In the genomic region with DNA sequence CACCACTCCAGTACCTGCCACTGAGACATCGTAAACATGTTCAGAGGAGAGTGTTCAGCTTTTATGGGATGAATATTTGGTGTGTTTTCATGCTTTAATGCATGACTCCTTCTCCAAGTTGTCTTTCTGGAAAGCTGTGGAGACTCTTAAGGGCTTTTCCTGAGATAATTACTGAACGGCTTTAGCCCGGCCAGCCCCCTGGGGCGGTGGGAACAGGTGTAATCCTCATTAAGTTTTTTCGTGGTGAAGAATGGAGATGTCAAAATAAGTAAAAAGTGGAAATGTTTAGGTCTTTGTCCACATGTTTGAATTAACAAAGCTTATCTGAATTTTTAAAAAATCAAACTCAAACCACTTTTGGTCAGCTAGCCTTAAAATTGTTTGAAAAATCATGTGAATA, we compare ENCODE assay signal across 8 cellular contexts. TPM values are rescaled to one million over a fixed set of nuclear protein-coding genes. Genes with fewer than 3 reads are reported as not detected.
A peak's percentile ranks its signal among the peaks of the same experiment; 100 is the strongest.
DNase-seq lines count a peak whose midpoint lies in the region; ATAC-seq and TF ChIP-seq lines count a peak whose summit lies in the region.

No MANE protein-coding gene starts in this region.

- ATAC-seq in GM19351 (IDR thresholded peaks at IDR 0.05; ENCODE audit: unreplicated experiment): no peak
- ATAC-seq in HG03196 (IDR thresholded peaks at IDR 0.05; ENCODE audit: unreplicated experiment): no peak

- no peaks in the 10 kb centered on the region for H4K20me1 ChIP-seq in OCI-LY1 (ENCODE audit: insufficient read depth, low read length)

- H3K4ac ChIP-seq in trophoblast cell (ENCODE audit: low read depth, low read length): no peak overlapping the region

- no peaks in the 10 kb centered on the region for H3F3A ChIP-seq in OCI-LY1 (ENCODE audit: insufficient read depth, low read length)

- no peak overlapping the region for H2AK5ac ChIP-seq in trophoblast cell (ENCODE audit: low read length)

- no peaks in the 10 kb centered on the region for H3K27me3 ChIP-seq in OCI-LY1 (ENCODE audit: insufficient read depth, low read length)
- H3K27me3 ChIP-seq in trophoblast cell (ENCODE audit: insufficient read depth, low read length): no peaks in the 10 kb centered on the region

- no peaks in the 10 kb centered on the region for H3K36me3 ChIP-seq in ES-I3 (ENCODE audit: insufficient read depth, low read length)
- no peaks in the 10 kb centered on the region for H3K36me3 ChIP-seq in OCI-LY1 (ENCODE audit: insufficient read depth, low read length)
- H3K36me3 ChIP-seq in trophoblast cell (ENCODE audit: control insufficient read depth in 1 of 2, insufficient read depth in 2 of 2, low read length in 2 of 2): no peaks in the 10 kb centered on the region

- no peak overlapping the region for H3K14ac ChIP-seq in trophoblast cell (ENCODE audit: low read length)

- H2AFZ ChIP-seq in OCI-LY1 (ENCODE audit: low read length) (no peak overlapping the region), trophoblast cell (ENCODE audit: insufficient read depth, low read length, poor library complexity) (no peak overlapping the region)

- H3K27ac ChIP-seq in OCI-LY1 (ENCODE audit: low read depth, low read length, poor library complexity, severe bottlenecking) (peak overlapping the region; percentile 72), epithelial cell of prostate (peak overlapping the region; percentile 68), trophoblast cell (ENCODE audit: low read depth, low read length) (no peak overlapping the region)

- peaks cover 54% of the 10 kb centered on the region for H3K79me2 ChIP-seq in OCI-LY1 (ENCODE audit: insufficient read depth, low read length)
- H3K79me2 ChIP-seq in trophoblast cell (ENCODE audit: control insufficient read depth, insufficient read depth, low read length, poor library complexity): no peaks in the 10 kb centered on the region

- H3K9ac ChIP-seq in ES-I3 (ENCODE audit: low read depth, low read length): peak overlapping the region; percentile 70
- peak overlapping the region; percentile 75 for H3K9ac ChIP-seq in OCI-LY1 (ENCODE audit: low read length)
- no peak overlapping the region for H3K9ac ChIP-seq in trophoblast cell (ENCODE audit: low read length)

- peaks cover 4% of the 10 kb centered on the region for H3K79me1 ChIP-seq in trophoblast cell (ENCODE audit: low read length)

- no peak overlapping the region for H3K18ac ChIP-seq in trophoblast cell (ENCODE audit: low read length)

- no peak overlapping the region for H2BK5ac ChIP-seq in trophoblast cell (ENCODE audit: low read depth, low read length, poor library complexity)

- no peaks in the 10 kb centered on the region for H3K4me1 ChIP-seq in ES-I3 (ENCODE audit: insufficient read depth, low read length)
- peaks cover 52% of the 10 kb centered on the region for H3K4me1 ChIP-seq in OCI-LY1 (ENCODE audit: insufficient read depth, low read length, severe bottlenecking)
- H3K4me1 ChIP-seq in trophoblast cell (ENCODE audit: control insufficient read depth in 1 of 2, insufficient read depth in 2 of 2, low read length in 2 of 2): peaks cover 7 to 9% of the 10 kb centered on the region in 2 experiments

- DNase-seq in epithelial cell of prostate (ENCODE audit: low read depth, low spot score) (no peak), trophoblast cell (no peak), hepatic stellate cell (ENCODE audit: low spot score) (no peak), NCI-H2227 (lab: John Stamatoyannopoulos, UW; ENCODE audit: unreplicated experiment) (no peak)

- H3K4me2 ChIP-seq in OCI-LY1 (ENCODE audit: low read length): peak overlapping the region; percentile 96
- H3K4me2 ChIP-seq in trophoblast cell (ENCODE audit: low read length): peak overlapping the region; percentile 88

- TF ChIP-seq CTCF in OCI-LY1 (IDR thresholded peaks at IDR 0.05; ENCODE audit: low read length): no peak

- WGBS in trophoblast cell (ENCODE audit: extremely low coverage, insufficient coverage, insufficient read length): no CpG with 5 or more reads among the region's 5 CpGs

- H3K23ac ChIP-seq in trophoblast cell (ENCODE audit: low read length): no peak overlapping the region

- H3K9me2 ChIP-seq in OCI-LY1 (ENCODE audit: low read depth, low read length): no peaks in the 10 kb centered on the region

- H3K9me3 ChIP-seq in ES-I3 (ENCODE audit: control insufficient read depth, insufficient read depth, low read length): no peaks in the 10 kb centered on the region
- H3K9me3 ChIP-seq in OCI-LY1 (ENCODE audit: low read length): no peaks in the 10 kb centered on the region
- no peaks in the 10 kb centered on the region for H3K9me3 ChIP-seq in trophoblast cell (ENCODE audit: insufficient read depth, low read depth, low read length)

- no peak overlapping the region for H4K91ac ChIP-seq in trophoblast cell (ENCODE audit: low read depth, low read length)

- no peak overlapping the region for H4K8ac ChIP-seq in trophoblast cell (ENCODE audit: low read depth, low read length)

- no peak overlapping the region for H4K12ac ChIP-seq in trophoblast cell (ENCODE audit: low read depth, low read length)

- no peak overlapping the region for H2BK12ac ChIP-seq in trophoblast cell (ENCODE audit: low read length)

- H3K4me3 ChIP-seq in OCI-LY1 (ENCODE audit: low read depth, low read length, poor library complexity, severe bottlenecking) (peak overlapping the region; percentile 70), trophoblast cell (ENCODE audit: low read depth, low read length) (no peak overlapping the region)

- no peak overlapping the region for H2BK120ac ChIP-seq in trophoblast cell (ENCODE audit: insufficient read depth, low read length, poor library complexity)

RNA-seq across cellular contexts. Expression of gene SYNE2, which starts 1.5 kb away (rescaled TPM):
- 25.0 TPM in 2 replicates for polyA plus RNA-seq in trophoblast cell (2013)
